ENCODE assay signal across 20 cellular contexts in genomic region chr2:121627525-121628050, GRCh38. TPM values are rescaled to one million over a fixed set of nuclear protein-coding genes. Genes with fewer than 3 reads are reported as not detected.
DNase-seq lines count a peak whose midpoint lies in the region; ATAC-seq, FAIRE-seq and TF ChIP-seq lines count a peak whose summit lies in the region.
"Had no signal": no experiment of that assay in that cellular context is flagged by ENCODE, and none has a peak within 500 bp of the region (broad histone marks: within the 10 kb centered on the region; RNA-seq: fewer than 3 reads in every experiment).

No MANE protein-coding gene starts in this region.

- TF ChIP-seq POLR2A in HepG2 (IDR thresholded peaks at IDR 0.05; ENCODE audit: insufficient read depth in 1 of 2, low read depth in 2 of 2, low read length in 2 of 2), result no peak

- in situ Hi-C loops in HepG2 (cut with HindIII; ENCODE audit: extremely low pct_ligation_motif_present, low pct_unique_long_range_greater_than_20kb), result no loop called here
- in situ Hi-C loops in brain microvascular endothelial cell (cut with HindIII; ENCODE audit: low pct_ligation_motif_present, low sequenced_read_pairs), result no loop called here

- no peak overlapping the region for H2AFZ ChIP-seq in HepG2 (ENCODE audit: low read length)

- H3K4me2 ChIP-seq in HepG2 (ENCODE audit: low read depth, low read length), result no peak overlapping the region

- no peak overlapping the region for H3K4me3 Mint-ChIP-seq in CD4-positive, alpha-beta T cell
- H3K4me3 Mint-ChIP-seq: IgD-negative memory B cell, nephron, T-cell had no signal

- no peak for FAIRE-seq in HepG2 (lab: Jason Lieb, UNC)
- FAIRE-seq: H54 had no signal

- ATAC-seq in RWPE2 (ENCODE audit: low read depth), result peak; percentile 52; the same call in 2 of the 3 replicates
- no peak for ATAC-seq in HepG2
- no peak for ATAC-seq in thoracic aorta (ENCODE audit: insufficient number of reproducible peaks, low FRiP score, low read depth)
- ATAC-seq in CD4-positive, alpha-beta T cell (ENCODE audit: poor library complexity), result no peak
- ATAC-seq: T-cell had no signal

- WGBS in HepG2 (ENCODE audit: low lambda C conversion rate), result 91% methylated on average over 4 of the region's 4 CpGs

- H3K27ac ChIP-seq in RWPE2 (ENCODE audit: poor library complexity, severe bottlenecking) (peak overlapping the region; percentile 52), coronary artery (peak overlapping the region; percentile 2 to 29), HepG2 (ENCODE audit: extremely low read length, insufficient read depth, low read length) (no peak overlapping the region), thoracic aorta (peak overlapping the region; percentile 51 to 55), brain microvascular endothelial cell (no peak overlapping the region)
- H3K27ac ChIP-seq in CD4-positive, alpha-beta T cell (ENCODE audit: low read depth, low read length), result no peak overlapping the region
- H3K27ac ChIP-seq: WERI-Rb-1 had no signal

- H3K27me3 ChIP-seq in RWPE2 (ENCODE audit: insufficient read depth, poor library complexity, severe bottlenecking) (no peaks in the 10 kb centered on the region), HepG2 (ENCODE audit: control insufficient read depth in 1 of 2, insufficient read depth in 2 of 2, low read length in 2 of 2) (no peaks in the 10 kb centered on the region), thoracic aorta (replicated peaks; ENCODE audit: insufficient read depth) (no peaks in the 10 kb centered on the region), brain microvascular endothelial cell (replicated peaks) (no peaks in the 10 kb centered on the region)
- H3K27me3 ChIP-seq in CD4-positive, alpha-beta T cell (ENCODE audit: control insufficient read depth, insufficient read depth, low read length), result no peaks in the 10 kb centered on the region

- peaks cover 22% of the 10 kb centered on the region for H3K36me3 Mint-ChIP-seq in CD4-positive, alpha-beta T cell (ENCODE audit: low read depth)

- H3K9ac ChIP-seq in HepG2 (ENCODE audit: insufficient read depth, low read depth, low read length), result no peak overlapping the region

- H3K27me3 Mint-ChIP-seq in CD4-positive, alpha-beta T cell, result no peaks in the 10 kb centered on the region
- H3K27me3 Mint-ChIP-seq: IgD-negative memory B cell, T-cell had no signal

- 0 out of 2 replicates have a peak, but pooled peaks cover 7% of the 10 kb centered on the region for H3K36me3 ChIP-seq in RWPE2 (ENCODE audit: low read depth)
- H3K36me3 ChIP-seq in HepG2 (replicated peaks in 1 of 2; ENCODE audit: control insufficient read depth in 1 of 2, insufficient read depth in 2 of 2, low read length in 2 of 2), result no peaks in the 10 kb centered on the region; a peak in 1 of 5 replicates
- H3K36me3 ChIP-seq in thoracic aorta, result no peaks in the 10 kb centered on the region
- H3K36me3 ChIP-seq in brain microvascular endothelial cell (replicated peaks), result no peaks in the 10 kb centered on the region
- H3K36me3 ChIP-seq: WERI-Rb-1 had no signal

- no peak overlapping the region for H3K27ac Mint-ChIP-seq in CD4-positive, alpha-beta T cell
- H3K27ac Mint-ChIP-seq: IgD-negative memory B cell, nephron, T-cell had no signal

- no peaks in the 10 kb centered on the region for H3K9me3 Mint-ChIP-seq in CD4-positive, alpha-beta T cell

- DNase-seq in RWPE2 (ENCODE audit: low spot score) (no peak), coronary artery (ENCODE audit: low spot score) (no peak), HepG2 (ENCODE audit: low spot score) (no peak), thoracic aorta (ENCODE audit: low spot score) (no peak), pons (ENCODE audit: low spot score) (no peak), brain microvascular endothelial cell (no peak), nucleus accumbens (lab: John Stamatoyannopoulos, UW) (no peak)
- no peak for DNase-seq in CD4-positive, alpha-beta T cell
- DNase-seq: activated CD4-positive, alpha-beta T cell treated with anti-CD3 and anti-CD28 coated beads, Interleukin-2, amount 50 U/mL, for 4 hours; activated naive CD4-positive, alpha-beta T cell treated with Interleukin-2 at 50 U/mL for 16 hours; activated T-cell treated with anti-CD3 and anti-CD28 coated beads for 4 hours; NCI-H1930; NCI-H510A; SHP77; stimulated activated naive CD4-positive, alpha-beta T cell treated with Interleukin-2 at 50 U/mL for 16 hours; T-cell; WERI-Rb-1 had no signal

- H3K9me3 ChIP-seq in RWPE2 (ENCODE audit: severe bottlenecking) (no peaks in the 10 kb centered on the region), HepG2 (ENCODE audit: low read length) (no peaks in the 10 kb centered on the region), thoracic aorta (no peaks in the 10 kb centered on the region)
- H3K9me3 ChIP-seq in CD4-positive, alpha-beta T cell (ENCODE audit: control insufficient read depth, low read length), result no peaks in the 10 kb centered on the region

- CTCF ChIA-PET in HepG2 (lab: Yijun Ruan, JAX; ENCODE audit: low intra/inter-chr PET ratio, low total read pairs), result no interaction called here
- CTCF ChIA-PET in CD4-positive, alpha-beta T cell (lab: Charles Lee), result no interaction called here

- peaks cover 14% of the 10 kb centered on the region for H3K4me1 ChIP-seq in RWPE2 (ENCODE audit: insufficient read depth, poor library complexity, severe bottlenecking)
- peaks cover 10% of the 10 kb centered on the region; the same call in 1 of the 2 replicates for H3K4me1 ChIP-seq in HepG2 (ENCODE audit: insufficient read depth, low read length)
- H3K4me1 ChIP-seq in thoracic aorta (ENCODE audit: control insufficient read depth in 1 of 2, low read depth in 2 of 2), result peaks cover 14 to 23% of the 10 kb centered on the region in 2 donors

- H3K4me3 ChIP-seq in RWPE2 (ENCODE audit: severe bottlenecking) (no peak overlapping the region), coronary artery (no peak overlapping the region), HepG2 (replicated peaks in 1 of 3; ENCODE audit: insufficient read depth in 1 of 3, low read depth in 2 of 3, low read length in 3 of 3) (no peak overlapping the region), thoracic aorta (peak overlapping the region; percentile 12), brain microvascular endothelial cell (ENCODE audit: low read depth, low read length) (no peak overlapping the region)

- POLR2A ChIA-PET in HepG2 (lab: Yijun Ruan, JAX), result interaction anchor here (1.6 kb wide), 1 partner anchor 109 kb away, joined by 3 read pairs; the partner anchor contains the start of gene NIFK
- POLR2A ChIA-PET in CD4-positive, alpha-beta T cell (lab: Charles Lee), result no interaction called here

- no peak for TF ChIP-seq CTCF in RWPE2 (IDR thresholded peaks at IDR 0.05; ENCODE audit: poor library complexity, severe bottlenecking)
- TF ChIP-seq CTCF in coronary artery (IDR thresholded peaks at IDR 0.05), result no peak
- no peak for TF ChIP-seq CTCF in HepG2 (CRISPR knock-in tag; IDR thresholded peaks at IDR 0.05)
- no peak for TF ChIP-seq CTCF in thoracic aorta (IDR thresholded peaks at IDR 0.05)
- TF ChIP-seq CTCF in brain microvascular endothelial cell (IDR thresholded peaks at IDR 0.05; ENCODE audit: low read depth, low read length, missing control alignments), result no peak
- TF ChIP-seq CTCF in CD4-positive, alpha-beta T cell (IDR thresholded peaks at IDR 0.05), result no peak

- peaks cover 26% of the 10 kb centered on the region for H3K4me1 Mint-ChIP-seq in CD4-positive, alpha-beta T cell (ENCODE audit: low read depth)

- peaks cover 79% of the 10 kb centered on the region for H3K79me2 ChIP-seq in HepG2 (ENCODE audit: insufficient read depth, low read length)

- no peaks in the 10 kb centered on the region for H4K20me1 ChIP-seq in HepG2 (ENCODE audit: insufficient read depth, low read length)

- no peak for TF ChIP-seq EP300 in HepG2 (IDR thresholded peaks at IDR 0.05; ENCODE audit: low read depth in 2 of 2, low read length in 2 of 2)
- no peak for TF ChIP-seq EP300 in HepG2 (CRISPR knock-in tag; IDR thresholded peaks at IDR 0.05; ENCODE audit: borderline replicate concordance)

- TF ChIP-seq RAD21 in HepG2 (CRISPR knock-in tag; IDR thresholded peaks at IDR 0.05), result no peak

- BruUV-seq in HepG2 (replicated peaks; lab: Mats Ljungman, UMichigan), result no TSS peak

- intact Hi-C loops in HepG2 (cut with micrococcal nuclease; ENCODE audit: unreplicated experiment), result no loop called here
- intact Hi-C loops in CD4-positive, alpha-beta T cell (cut with DNase I, micrococcal nuclease), result no loop called here

TF ChIP-seq in HepG2, 621 proteins besides CTCF, POLR2A, EP300 and RAD21 (continues in another document):
- no peak for TF ChIP-seq DR1 (CRISPR knock-in tag; IDR thresholded peaks at IDR 0.05)

RNA-seq across cellular contexts. Expression of gene CLASP1, which starts 21.7 kb away (rescaled TPM):
- total RNA-seq in HepG2 (2016; rRNA removed; fragmentation: Illumina TruSeq; extraction: Trizol), result 47.9 and 63.6 TPM in 2 replicates
- 24.7 and 26.3 TPM in 2 replicates for total RNA-seq in HepG2 (2016; cell fraction: cytosol; rRNA removed; fragmentation: Illumina TruSeq; extraction: Trizol; ENCODE audit: low read depth)
- 46.4 and 58.7 TPM in 2 replicates for total RNA-seq in HepG2 (2016; cell fraction: insoluble cytoplasmic fraction; rRNA removed; fragmentation: Illumina TruSeq; extraction: Trizol)
- 21.5 and 29.4 TPM in 2 replicates for total RNA-seq in HepG2 (2016; cell fraction: membrane; rRNA removed; fragmentation: Illumina TruSeq; extraction: Trizol)
- total RNA-seq in HepG2 (2016; cell fraction: nucleus; rRNA removed; fragmentation: Illumina TruSeq; extraction: Trizol), result 111 and 117 TPM in 2 replicates
- 9.4 and 11.7 TPM in 2 replicates for polyA plus RNA-seq in HepG2 (2011; rRNA removed)
- 4.0 and 4.5 TPM in 2 replicates for polyA plus RNA-seq in HepG2 (2011; cell fraction: cytosol; rRNA removed)
- polyA plus RNA-seq in HepG2 (2011; cell fraction: nucleus; rRNA removed), result 52.6 and 54.9 TPM in 2 replicates
- 33.3 and 40.1 TPM in 2 replicates for polyA plus RNA-seq in HepG2 (2012)
- 0.78 and 1.2 TPM in 2 replicates for polyA plus RNA-seq in HepG2 (2016; cell fraction: cytosol; fragmentation: Illumina TruSeq; extraction: Trizol; ENCODE audit: low read depth)
- 21.9 and 26.0 TPM in 2 replicates for polyA plus RNA-seq in HepG2 (2016; cell fraction: insoluble cytoplasmic fraction; fragmentation: Illumina TruSeq; extraction: Trizol; ENCODE audit: low read depth)
- 3.2 and 4.0 TPM in 2 replicates for polyA plus RNA-seq in HepG2 (2016; cell fraction: membrane; fragmentation: Illumina TruSeq; extraction: Trizol; ENCODE audit: low read depth)
- 56.7 and 58.9 TPM in 2 replicates for polyA plus RNA-seq in HepG2 (2016; cell fraction: nucleus; fragmentation: Illumina TruSeq; extraction: Trizol; ENCODE audit: insufficient read depth, low read depth)
- polyA minus RNA-seq in HepG2 (2011; rRNA and poly(A)+ RNA removed; ENCODE audit: low replicate concordance), result 22.8 and 49.1 TPM in 2 replicates
- 20.9 and 21.4 TPM in 2 replicates for polyA minus RNA-seq in HepG2 (2011; cell fraction: cytosol; rRNA and poly(A)+ RNA removed)
- 240 and 255 TPM in 2 replicates for polyA minus RNA-seq in HepG2 (2011; cell fraction: nucleus; rRNA and poly(A)+ RNA removed)
- 100 to 1,000 TPM in 1 of 2 donors, 10 to 100 TPM in 1; 69.7 to 113 TPM for total RNA-seq in thoracic aorta
- total RNA-seq in CD4-positive, alpha-beta T cell, result 10 to 100 TPM; 58.0 to 58.5 TPM

Comparison
In these comparisons a context has a peak if more than half of its experiments do, and no peak if none do; other contexts are left out.
1. H3K27ac ChIP-seq: peak in RWPE2 (single experiment), coronary artery (2 of 2) and thoracic aorta (2 of 2); none in HepG2 (single experiment), brain microvascular endothelial cell (single experiment) and CD4-positive, alpha-beta T cell (single experiment).